Comparison of ENCODE assay signal across 1 cellular context in genomic region chr13:103184413-103184812, GRCh38.
TF ChIP-seq lines count a peak whose summit lies in the region.

No MANE protein-coding gene starts in this region.

TF ChIP-seq in GM12878, 131 proteins besides CTCF, POLR2A, EP300 and RAD21 (continued from another document):
- TF ChIP-seq TCF7 (IDR thresholded peaks at IDR 0.05; ENCODE audit: borderline replicate concordance) (peak; percentile 37; the same call in 1 of the 2 replicates), STAT1 (conservative IDR thresholded peaks at IDR 0.05) (no peak), CBX5 (IDR thresholded peaks at IDR 0.05; ENCODE audit: low read depth) (0 out of 2 replicates have a peak, but pooled peaks have one; percentile 52), SMC3 (IDR thresholded peaks at IDR 0.05; ENCODE audit: borderline replicate concordance, low read length) (no peak), RFX5 (IDR thresholded peaks at IDR 0.05; ENCODE audit: low read depth, low read length) (no peak), BACH1 (IDR thresholded peaks at IDR 0.05; ENCODE audit: borderline replicate concordance) (no peak)
- TF ChIP-seq, protein P1, sequence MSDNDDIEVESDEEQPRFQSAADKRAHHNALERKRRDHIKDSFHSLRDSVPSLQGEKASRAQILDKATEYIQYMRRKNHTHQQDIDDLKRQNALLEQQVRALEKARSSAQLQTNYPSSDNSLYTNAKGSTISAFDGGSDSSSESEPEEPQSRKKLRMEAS (IDR thresholded peaks at IDR 0.05; ENCODE audit: low read depth, low read length), result no peak
- TF ChIP-seq, protein P2, sequence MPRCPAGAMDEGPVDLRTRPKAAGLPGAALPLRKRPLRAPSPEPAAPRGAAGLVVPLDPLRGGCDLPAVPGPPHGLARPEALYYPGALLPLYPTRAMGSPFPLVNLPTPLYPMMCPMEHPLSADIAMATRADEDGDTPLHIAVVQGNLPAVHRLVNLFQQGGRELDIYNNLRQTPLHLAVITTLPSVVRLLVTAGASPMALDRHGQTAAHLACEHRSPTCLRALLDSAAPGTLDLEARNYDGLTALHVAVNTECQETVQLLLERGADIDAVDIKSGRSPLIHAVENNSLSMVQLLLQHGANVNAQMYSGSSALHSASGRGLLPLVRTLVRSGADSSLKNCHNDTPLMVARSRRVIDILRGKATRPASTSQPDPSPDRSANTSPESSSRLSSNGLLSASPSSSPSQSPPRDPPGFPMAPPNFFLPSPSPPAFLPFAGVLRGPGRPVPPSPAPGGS (IDR thresholded peaks at IDR 0.05; ENCODE audit: borderline replicate concordance, insufficient read depth, low read depth, low read length, poor library complexity, severe bottlenecking), result no peak
